In the genomic region with DNA sequence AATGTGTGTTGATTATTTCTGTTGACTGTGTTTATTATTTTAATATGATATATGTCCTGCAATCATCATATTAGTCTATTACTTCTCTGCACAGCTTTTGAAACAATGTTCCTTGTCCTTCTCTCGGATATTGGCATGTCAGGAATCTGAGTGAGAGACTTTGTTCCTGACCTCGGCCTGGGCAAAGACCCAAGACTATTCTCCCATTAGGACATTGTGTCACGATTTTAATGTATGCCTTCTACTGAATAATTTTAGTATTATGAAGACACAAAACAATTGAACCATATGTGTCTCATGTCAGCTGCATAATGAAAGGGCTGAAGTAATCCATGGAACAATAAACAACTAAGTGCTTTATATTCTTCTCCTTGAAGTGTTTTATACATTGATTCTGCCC, we compare ENCODE assay signal across 17 cellular contexts.
DNase-seq lines count a peak whose midpoint lies in the region; ATAC-seq and TF ChIP-seq lines count a peak whose summit lies in the region.
"Had no signal": no experiment of that assay in that cellular context is flagged by ENCODE, and none has a peak within 500 bp of the region (broad histone marks: within the 10 kb centered on the region; RNA-seq: fewer than 3 reads in every experiment).

No MANE protein-coding gene starts in this region.

- H4K5ac ChIP-seq in IMR-90 (ENCODE audit: low read depth, low read length) = no peak overlapping the region

- ATAC-seq in IMR-90 (ENCODE audit: low read depth) (peak; percentile 40; the same call in 1 of the 2 replicates), gastroesophageal sphincter (no peak)
- ATAC-seq: left colon; natural killer cell treated with Interleukin-12 subunit alpha and Interleukin-12 subunit beta and Interleukin-15 and Interleukin-18, amount 100 ng/mL, for 72 hours; T-cell had no signal

- H3K56ac ChIP-seq in IMR-90 (ENCODE audit: extremely low read depth, insufficient read depth, low read length) = no peak overlapping the region

- H3K79me1 ChIP-seq in IMR-90 (ENCODE audit: low read depth in 1 of 2, low read length in 2 of 2) = no peaks in the 10 kb centered on the region

- H3K27ac ChIP-seq in ACC112 (ENCODE audit: low read depth, low read length) = peak overlapping the region; percentile 100
- no peak overlapping the region for H3K27ac ChIP-seq in IMR-90 (ENCODE audit: insufficient read depth, low read length)
- no peak overlapping the region for H3K27ac ChIP-seq in gastroesophageal sphincter
- H3K27ac ChIP-seq: heart right ventricle had no signal

- intact Hi-C loops in IMR-90 (cut with micrococcal nuclease) = no loop called here

- TF ChIP-seq POLR2A in IMR-90 (IDR thresholded peaks at IDR 0.05; ENCODE audit: low read depth, low read length) (no peak), gastroesophageal sphincter (IDR thresholded peaks at IDR 0.05) (no peak)

- no peak overlapping the region for H2AK5ac ChIP-seq in IMR-90 (ENCODE audit: low read depth, low read length)

- WGBS in IMR-90 (ENCODE audit: extremely low coverage in 2 of 2, insufficient read length in 1 of 2), 2 experiments = no CpG with 5 or more reads among the region's 3 CpGs
- WGBS in gastroesophageal sphincter (ENCODE audit: low coverage in 1 of 2), 2 donors = 12 to 35% methylated on average over 3 of the region's 3 CpGs

- H3K23ac ChIP-seq in IMR-90 (ENCODE audit: low read depth, low read length) = no peak overlapping the region

- H3K4me3 ChIP-seq in ACC112 (ENCODE audit: low read depth, low read length) = peak overlapping the region; percentile 52; the same call in 1 of the 2 replicates
- H3K4me3 ChIP-seq in IMR-90 (ENCODE audit: insufficient read depth, low read depth, low read length) = no peak overlapping the region
- H3K4me3 ChIP-seq in astrocyte of the spinal cord (ENCODE audit: low read depth, low read length) = no peak overlapping the region
- no peak overlapping the region for H3K4me3 ChIP-seq in gastroesophageal sphincter
- H3K4me3 ChIP-seq: heart right ventricle had no signal

- H3K36me3 ChIP-seq in ACC112 (ENCODE audit: insufficient read depth, low read length) (no peaks in the 10 kb centered on the region), IMR-90 (ENCODE audit: control insufficient read depth, insufficient read depth, low read length) (no peaks in the 10 kb centered on the region), gastroesophageal sphincter (no peaks in the 10 kb centered on the region)
- H3K36me3 ChIP-seq: heart right ventricle had no signal

- peak overlapping the region; percentile 63; the same call in 1 of the 2 replicates for H3K4me2 ChIP-seq in IMR-90 (ENCODE audit: low read depth, low read length)

- POLR2A ChIA-PET in IMR-90 (lab: Charles Lee; ENCODE audit: unreplicated experiment) = no interaction called here

- H2BK20ac ChIP-seq in IMR-90 (ENCODE audit: low read depth, low read length) = no peak overlapping the region

- H3K4me1 ChIP-seq in ACC112 (ENCODE audit: control insufficient read depth, insufficient read depth, low read length, unreplicated experiment) (peaks cover 52% of the 10 kb centered on the region), IMR-90 (ENCODE audit: control insufficient read depth, insufficient read depth, low read length) (peaks cover 2% of the 10 kb centered on the region), gastroesophageal sphincter (no peaks in the 10 kb centered on the region)

- TF ChIP-seq CTCF in IMR-90 (conservative IDR thresholded peaks at IDR 0.05; ENCODE audit: low read depth, low read length) = no peak
- TF ChIP-seq CTCF in astrocyte of the spinal cord (IDR thresholded peaks at IDR 0.05; ENCODE audit: low read depth, low read length) = no peak
- no peak for TF ChIP-seq CTCF in gastroesophageal sphincter (IDR thresholded peaks at IDR 0.05)

- H4K20me1 ChIP-seq in IMR-90 (ENCODE audit: insufficient read depth, low read length) = no peaks in the 10 kb centered on the region

- no peak overlapping the region for H3K4ac ChIP-seq in IMR-90 (ENCODE audit: low read depth, low read length)

- dilution Hi-C loops in IMR-90 (cut with HindIII; ENCODE audit: low sequenced_read_pairs, unreplicated experiment) = no loop called here

- H4K91ac ChIP-seq in IMR-90 (ENCODE audit: insufficient read depth, low read depth, low read length) = no peak overlapping the region

- CTCF ChIA-PET in IMR-90 (lab: Yijun Ruan, JAX) = interaction anchor here (0.6 kb wide), 1 partner anchor 1267 kb away, joined by 3 read pairs; no protein-coding TSS in a partner anchor

- TF ChIP-seq RAD21 in IMR-90 (IDR thresholded peaks at IDR 0.05; ENCODE audit: low read length) = no peak

- no peak overlapping the region for H2BK120ac ChIP-seq in IMR-90 (ENCODE audit: low read depth, low read length)

- no TSS peak for BruUV-seq in IMR-90 (replicated peaks; lab: Mats Ljungman, UMichigan)

- no peaks in the 10 kb centered on the region for H3K9me3 ChIP-seq in IMR-90 (ENCODE audit: control insufficient read depth, insufficient read depth, low read length)
- H3K9me3 ChIP-seq in gastroesophageal sphincter = no peaks in the 10 kb centered on the region
- H3K9me3 ChIP-seq: heart right ventricle had no signal

- H4K8ac ChIP-seq in IMR-90 (ENCODE audit: low read depth in 2 of 2, low read length in 2 of 2) = no peak overlapping the region

- H2AK9ac ChIP-seq in IMR-90 (replicated peaks; ENCODE audit: low read depth, low read length, poor library complexity) = no peak overlapping the region

- no peak overlapping the region for H3K9ac ChIP-seq in IMR-90 (ENCODE audit: low read depth, low read length)

- H3K9me1 ChIP-seq in IMR-90 (ENCODE audit: insufficient read depth, low read length) = no peaks in the 10 kb centered on the region; the same call in 1 of the 2 replicates

- no peak overlapping the region for H3K14ac ChIP-seq in IMR-90 (replicated peaks; ENCODE audit: low read depth, low read length)

- H3K79me2 ChIP-seq in ACC112 (ENCODE audit: control insufficient read depth, insufficient read depth, low read length, unreplicated experiment) = no peaks in the 10 kb centered on the region

- H2AFZ ChIP-seq in ACC112 (ENCODE audit: low read length, unreplicated experiment) (peak overlapping the region; percentile 76), IMR-90 (replicated peaks; ENCODE audit: low read length, poor library complexity) (no peak overlapping the region)

- DNase-seq in IMR-90 (peak; percentile 45), astrocyte of the spinal cord (ENCODE audit: low read depth, low spot score) (peak; percentile 72), medulla oblongata (ENCODE audit: extremely low spot score) (peak; percentile 45), G401 (ENCODE audit: low spot score) (no peak), activated T-cell treated with anti-CD3 and anti-CD28 coated beads for 4 hours (no peak), RKO (ENCODE audit: low spot score) (no peak)
- DNase-seq: activated CD4-positive, CD25-positive, alpha-beta regulatory T cell; activated naive CD4-positive, alpha-beta T cell treated with anti-CD3 and anti-CD28 coated beads, Interleukin-2, amount 10 ng/mL, durations not matched to agents 7 days and 5 days; COR-L47; heart right ventricle; left colon; NCI-H446; stimulated activated CD4-positive, alpha-beta T cell treated with anti-CD3 and anti-CD28 coated beads, Interleukin-4, amount 100 ng/mL, for 1 hour; T-cell had no signal

- no peaks in the 10 kb centered on the region for H3K27me3 ChIP-seq in ACC112 (ENCODE audit: insufficient read depth, low read length)
- no peaks in the 10 kb centered on the region for H3K27me3 ChIP-seq in IMR-90 (ENCODE audit: control insufficient read depth, insufficient read depth, low read length)
- H3K27me3 ChIP-seq in gastroesophageal sphincter = no peaks in the 10 kb centered on the region
- H3K27me3 ChIP-seq: heart right ventricle had no signal

- in situ Hi-C loops in IMR-90 (cut with MboI; ENCODE audit: low sequenced_read_pairs) = no loop called here
- in situ Hi-C loops in astrocyte of the spinal cord (cut with HindIII; ENCODE audit: low sequenced_read_pairs) = no loop called here
- in situ Hi-C loops in G401 (cut with HindIII; ENCODE audit: low sequenced_read_pairs) = no loop called here

- TF ChIP-seq EP300 in gastroesophageal sphincter (IDR thresholded peaks at IDR 0.05) = no peak

- H2BK5ac ChIP-seq in IMR-90 (ENCODE audit: low read depth, low read length, poor library complexity, severe bottlenecking) = no peak overlapping the region

- H2BK15ac ChIP-seq in IMR-90 (ENCODE audit: low read depth, low read length) = no peak overlapping the region

- no peak overlapping the region for H3K18ac ChIP-seq in IMR-90 (ENCODE audit: low read depth, low read length)

TF ChIP-seq in IMR-90, 13 proteins besides CTCF, POLR2A, EP300 and RAD21 (continues in another document):
- TF ChIP-seq CEBPB (IDR thresholded peaks at IDR 0.05; ENCODE audit: low read depth, low read length) (no peak), FOS (IDR thresholded peaks at IDR 0.05; ENCODE audit: low read depth, low read length) (no peak), NFE2L2 (IDR thresholded peaks at IDR 0.05; ENCODE audit: low read depth, low read length) (no peak), RCOR1 (IDR thresholded peaks at IDR 0.05; ENCODE audit: insufficient replicate concordance, low read length) (no peak), MXI1 (IDR thresholded peaks at IDR 0.05; ENCODE audit: borderline replicate concordance, low read depth, low read length) (no peak), SMC3 (IDR thresholded peaks at IDR 0.05; ENCODE audit: low read depth, low read length) (no peak), RFX5 (IDR thresholded peaks at IDR 0.05; ENCODE audit: low read depth, low read length) (no peak), MAFK (IDR thresholded peaks at IDR 0.05; ENCODE audit: low read depth, low read length) (no peak), CHD1 (IDR thresholded peaks at IDR 0.05; ENCODE audit: low read depth, low read length) (no peak), MAZ (IDR thresholded peaks at IDR 0.05; ENCODE audit: borderline replicate concordance, low read depth, low read length) (no peak)
- TF ChIP-seq, protein P1, sequence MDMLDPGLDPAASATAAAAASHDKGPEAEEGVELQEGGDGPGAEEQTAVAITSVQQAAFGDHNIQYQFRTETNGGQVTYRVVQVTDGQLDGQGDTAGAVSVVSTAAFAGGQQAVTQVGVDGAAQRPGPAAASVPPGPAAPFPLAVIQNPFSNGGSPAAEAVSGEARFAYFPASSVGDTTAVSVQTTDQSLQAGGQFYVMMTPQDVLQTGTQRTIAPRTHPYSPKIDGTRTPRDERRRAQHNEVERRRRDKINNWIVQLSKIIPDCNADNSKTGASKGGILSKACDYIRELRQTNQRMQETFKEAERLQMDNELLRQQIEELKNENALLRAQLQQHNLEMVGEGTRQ (IDR thresholded peaks at IDR 0.05; ENCODE audit: low read depth, low read length) = no peak

Comparison
In these comparisons a context has a peak if more than half of its experiments do, and no peak if none do; other contexts are left out.
1. DNase-seq: peak in IMR-90 (single experiment), astrocyte of the spinal cord (single experiment) and medulla oblongata (single experiment); none in G401 (single experiment), activated T-cell treated with anti-CD3 and anti-CD28 coated beads for 4 hours (single experiment) and RKO (single experiment).